Comparison of ENCODE assay signal across 1 cellular context in the genomic region with DNA sequence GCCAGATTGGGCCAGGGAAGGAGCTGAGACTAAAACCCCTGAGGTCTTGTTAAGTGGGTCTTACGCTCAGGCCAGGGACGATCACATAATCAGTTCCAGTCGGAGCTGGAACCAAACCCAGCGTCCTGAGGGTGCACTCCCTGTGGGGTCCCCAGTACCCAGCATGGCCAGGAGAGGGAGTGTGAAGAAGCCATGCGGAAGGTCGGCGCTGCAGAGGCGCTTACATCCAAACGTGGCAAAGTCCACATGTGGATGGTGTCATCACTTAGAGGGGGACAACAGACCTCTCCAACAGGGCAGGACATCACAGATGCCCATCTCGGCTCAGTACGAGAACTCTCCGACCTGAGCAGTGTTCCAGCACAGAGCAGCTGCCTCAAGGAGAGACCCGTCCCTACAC.
TF ChIP-seq lines count a peak whose summit lies in the region.

No MANE protein-coding gene starts in this region.

TF ChIP-seq in GM23338, 12 proteins besides CTCF, POLR2A, EP300 and RAD21 (continued from another document):
- TF ChIP-seq STAT1 (IDR thresholded peaks at IDR 0.05; ENCODE audit: unreplicated experiment) = no peak
- no peak for TF ChIP-seq EZH2phosphoT487 (IDR thresholded peaks at IDR 0.05; ENCODE audit: unreplicated experiment)
